Comparison of ENCODE assay signal across 31 cellular contexts in genomic region chr9:101264727-101265126, GRCh38.
DNase-seq lines count a peak whose midpoint lies in the region; ATAC-seq, FAIRE-seq and TF ChIP-seq lines count a peak whose summit lies in the region.
"Had no signal": no experiment of that assay in that cellular context is flagged by ENCODE, and none has a peak within 500 bp of the region (broad histone marks: within the 10 kb centered on the region; RNA-seq: fewer than 3 reads in every experiment).

No MANE protein-coding gene starts in this region.

- intact Hi-C loops in HepG2 (cut with micrococcal nuclease; ENCODE audit: unreplicated experiment) = no loop called here

- FAIRE-seq in bronchial epithelial cell (lab: Jason Lieb, UNC) = no peak
- FAIRE-seq in HepG2 (lab: Jason Lieb, UNC) = no peak
- FAIRE-seq in RCC 7860 (lab: Jason Lieb, UNC) = no peak
- FAIRE-seq: A204.1, A549, D721Med had no signal

- TF ChIP-seq RAD21 in HepG2 (CRISPR knock-in tag; IDR thresholded peaks at IDR 0.05) = no peak

- POLR2A ChIA-PET in HepG2 (lab: Yijun Ruan, JAX) = no interaction called here

- no peaks in the 10 kb centered on the region for H4K20me1 ChIP-seq in HepG2 (ENCODE audit: insufficient read depth, low read length)
- H4K20me1 ChIP-seq: BLaER1; BLaER1 treated with 17β-estradiol and CSF1 and Interleukin-3, amounts not matched to agents 10 nM and 100 nM had no signal

- TF ChIP-seq CTCF in bronchial epithelial cell (IDR thresholded peaks at IDR 0.05; ENCODE audit: insufficient read depth, low read length, severe bottlenecking) = no peak
- TF ChIP-seq CTCF in epithelial cell of esophagus (IDR thresholded peaks at IDR 0.05; ENCODE audit: insufficient read depth, low read depth, low read length, missing control alignments) = no peak
- no peak for TF ChIP-seq CTCF in HepG2 (CRISPR knock-in tag; IDR thresholded peaks at IDR 0.05)

- TF ChIP-seq EP300 in HepG2 (IDR thresholded peaks at IDR 0.05; ENCODE audit: low read depth in 2 of 2, low read length in 2 of 2) (no peak), HepG2 (CRISPR knock-in tag; IDR thresholded peaks at IDR 0.05; ENCODE audit: borderline replicate concordance) (no peak)

- H3K4me2 ChIP-seq in HepG2 (ENCODE audit: low read depth, low read length) = no peak overlapping the region
- H3K4me2 ChIP-seq: A549; BLaER1; BLaER1 treated with 17β-estradiol and CSF1 and Interleukin-3, amounts not matched to agents 10 nM and 100 nM had no signal

- no peaks in the 10 kb centered on the region for H3K9me3 ChIP-seq in HepG2 (ENCODE audit: low read length)
- H3K9me3 ChIP-seq: A549; BE2C; BLaER1; BLaER1 treated with 17β-estradiol and CSF1 and Interleukin-3, amounts not matched to agents 10 nM and 100 nM; Caco-2 had no signal

- no peak overlapping the region for H3K9ac ChIP-seq in HepG2 (ENCODE audit: insufficient read depth, low read depth, low read length)
- H3K9ac ChIP-seq: BLaER1; BLaER1 treated with 17β-estradiol and CSF1 and Interleukin-3, amounts not matched to agents 10 nM and 100 nM had no signal

- H3K27me3 ChIP-seq in bronchial epithelial cell (ENCODE audit: control insufficient read depth, insufficient read depth, low read length) = peaks cover 2% of the 10 kb centered on the region
- H3K27me3 ChIP-seq in HepG2 (ENCODE audit: control insufficient read depth in 1 of 2, insufficient read depth in 2 of 2, low read length in 2 of 2) = no peaks in the 10 kb centered on the region
- H3K27me3 ChIP-seq: BE2C; BLaER1; BLaER1 treated with 17β-estradiol and CSF1 and Interleukin-3, amounts not matched to agents 10 nM and 100 nM had no signal

- CTCF ChIA-PET in HepG2 (lab: Yijun Ruan, JAX; ENCODE audit: low intra/inter-chr PET ratio, low total read pairs) = no interaction called here

- BruUV-seq in HepG2 (replicated peaks; lab: Mats Ljungman, UMichigan) = no TSS peak

- in situ Hi-C loops in HepG2 (cut with HindIII; ENCODE audit: extremely low pct_ligation_motif_present, low pct_unique_long_range_greater_than_20kb) = no loop called here

- H2AFZ ChIP-seq in HepG2 (ENCODE audit: low read length) = no peak overlapping the region

- no peak for TF ChIP-seq POLR2A in HepG2 (IDR thresholded peaks at IDR 0.05; ENCODE audit: insufficient read depth in 1 of 2, low read depth in 2 of 2, low read length in 2 of 2)

- H3K27ac ChIP-seq in HepG2 (ENCODE audit: extremely low read length, insufficient read depth, low read length) = no peak overlapping the region
- H3K27ac ChIP-seq: 22Rv1; A549; BLaER1; BLaER1 treated with 17β-estradiol and CSF1 and Interleukin-3, amounts not matched to agents 10 nM and 100 nM; C4-2B had no signal

- DNase-seq in bronchial epithelial cell (ENCODE audit: low read depth) (peak; percentile 8), epithelial cell of esophagus (ENCODE audit: low read depth) (peak; percentile 8), HepG2 (ENCODE audit: low spot score) (no peak), DMS 273 treated with DMSO at 0.1 percent for 48 hours (lab: John Stamatoyannopoulos, UW) (no peak), RCC 7860 (ENCODE audit: low spot score) (no peak)
- DNase-seq: 8988T; ACHN; AML-193; BE2C; C1 segment of cervical spinal cord; Caco-2; Calu3; CD4-positive, alpha-beta memory T cell; CD4-positive, alpha-beta T cell; CD4-positive, CD25-positive, alpha-beta regulatory T cell; CD8-positive, alpha-beta memory T cell; CD8-positive, alpha-beta T cell; DMS153; DMS53; DMS79; DMS79 treated with DMSO at 0.1 percent for 48 hours; DND-41; EL had no signal

- no peak overlapping the region for H3K4me3 ChIP-seq in bronchial epithelial cell (ENCODE audit: low read depth, low read length)
- no peak overlapping the region for H3K4me3 ChIP-seq in epithelial cell of esophagus (ENCODE audit: low read length)
- H3K4me3 ChIP-seq in HepG2 (replicated peaks in 1 of 3; ENCODE audit: insufficient read depth in 1 of 3, low read depth in 2 of 3, low read length in 3 of 3) = no peak overlapping the region
- H3K4me3 ChIP-seq: A549; BLaER1; BLaER1 treated with 17β-estradiol and CSF1 and Interleukin-3, amounts not matched to agents 10 nM and 100 nM had no signal

- no peaks in the 10 kb centered on the region for H3K79me2 ChIP-seq in HepG2 (ENCODE audit: insufficient read depth, low read length)

- ATAC-seq in HepG2 = peak; percentile 88
- ATAC-seq in GM21390 (IDR thresholded peaks at IDR 0.05; ENCODE audit: unreplicated experiment) = no peak
- ATAC-seq: A549; CD8-positive, alpha-beta T cell had no signal

- no peaks in the 10 kb centered on the region for H3K36me3 ChIP-seq in bronchial epithelial cell (ENCODE audit: control insufficient read depth, insufficient read depth, low read length)
- peaks cover 0 to 5% of the 10 kb centered on the region in 2 experiments; a peak in 2 of 5 replicates for H3K36me3 ChIP-seq in HepG2 (replicated peaks in 1 of 2; ENCODE audit: control insufficient read depth in 1 of 2, insufficient read depth in 2 of 2, low read length in 2 of 2)
- H3K36me3 ChIP-seq: BE2C; BLaER1; BLaER1 treated with 17β-estradiol and CSF1 and Interleukin-3, amounts not matched to agents 10 nM and 100 nM had no signal

- peaks cover 7% of the 10 kb centered on the region; the same call in 1 of the 2 replicates for H3K4me1 ChIP-seq in HepG2 (ENCODE audit: insufficient read depth, low read length)
- H3K4me1 ChIP-seq: A549, BE2C, Caco-2 had no signal

TF ChIP-seq in HepG2, 621 proteins besides CTCF, POLR2A, EP300 and RAD21:
- no peak for TF ChIP-seq MAX (IDR thresholded peaks at IDR 0.05)
- no peak for TF ChIP-seq ZNF224 (CRISPR knock-in tag; IDR thresholded peaks at IDR 0.05)
- no peak for TF ChIP-seq ZNF770 (CRISPR knock-in tag; IDR thresholded peaks at IDR 0.05)
- no peak for TF ChIP-seq EHMT2 (IDR thresholded peaks at IDR 0.05; ENCODE audit: borderline replicate concordance, low read depth, low read length)
- TF ChIP-seq RARA (CRISPR knock-in tag; IDR thresholded peaks at IDR 0.05) = 0 out of 2 replicates have a peak, but pooled peaks have one; percentile 28
- TF ChIP-seq, protein P1, sequence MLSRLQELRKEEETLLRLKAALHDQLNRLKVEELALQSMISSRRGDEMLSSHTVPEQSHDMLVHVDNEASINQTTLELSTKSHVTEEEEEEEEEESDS (CRISPR knock-in tag; IDR thresholded peaks at IDR 0.05; ENCODE audit: borderline replicate concordance) = no peak
- TF ChIP-seq CAMTA2 (CRISPR knock-in tag; IDR thresholded peaks at IDR 0.05; ENCODE audit: borderline replicate concordance) = no peak
- TF ChIP-seq ZBTB7B (CRISPR knock-in tag; IDR thresholded peaks at IDR 0.05) = no peak
- TF ChIP-seq TEAD3 (CRISPR knock-in tag; optimal IDR thresholded peaks at IDR 0.05; ENCODE audit: borderline replicate concordance) = peak; percentile 10
- TF ChIP-seq ELF3 (CRISPR knock-in tag; IDR thresholded peaks at IDR 0.05) = no peak
- TF ChIP-seq PHF21A (CRISPR knock-in tag; IDR thresholded peaks at IDR 0.05) = no peak
- TF ChIP-seq ZNF605 (CRISPR knock-in tag; IDR thresholded peaks at IDR 0.05) = no peak
- no peak for TF ChIP-seq SMAD9 (CRISPR knock-in tag; IDR thresholded peaks at IDR 0.05)
- TF ChIP-seq ARID3A (IDR thresholded peaks at IDR 0.05; ENCODE audit: low read depth, low read length) = peak; percentile 23; the same call in 1 of the 2 replicates

Comparison
In these comparisons a context has a peak if more than half of its experiments do, and no peak if none do; other contexts are left out.
1. DNase-seq: peak in bronchial epithelial cell (single experiment) and epithelial cell of esophagus (single experiment); none in HepG2 (single experiment), DMS 273 treated with DMSO at 0.1 percent for 48 hours (single experiment) and RCC 7860 (single experiment).